ENCODE assay signal across 10 cellular contexts in genomic region chr12:44313188-44313587, GRCh38.
"Had no signal": no experiment of that assay in that cellular context is flagged by ENCODE, and none has a peak within 500 bp of the region (broad histone marks: within the 10 kb centered on the region; RNA-seq: fewer than 3 reads in every experiment).

No MANE protein-coding gene starts in this region.

- FAIRE-seq: H1, H54 had no signal

- H3K36me3 ChIP-seq: HAP-1 had no signal

- ATAC-seq: GM23338, HCT116 had no signal

- H3K27ac ChIP-seq: GM23248 had no signal

- H3K4me1 ChIP-seq: HAP-1 had no signal

- H3K4me3 ChIP-seq: GM23248, GM23338, HAP-1 had no signal

- DNase-seq: GM23248, GOT3, H7, H9, HFFc6 had no signal

- H3K9me3 ChIP-seq: HAP-1 had no signal
